8 cellular contexts compared by ENCODE assay signal in genomic region chr1:172845371-172845770, GRCh38.
DNase-seq lines count a peak whose midpoint lies in the region; ATAC-seq, FAIRE-seq and TF ChIP-seq lines count a peak whose summit lies in the region.

No MANE protein-coding gene starts in this region.

- no peaks in the 10 kb centered on the region for H3K36me3 ChIP-seq in effector memory CD4-positive, alpha-beta T cell (ENCODE audit: control insufficient read depth, insufficient read depth, low read length)

- intact Hi-C loops in activated CD4-positive, alpha-beta T cell treated with anti-CD3 and anti-CD28 coated beads, Interleukin-2, amount 10 ng/mL, durations not matched to agents 24 days and 14 days (cut with micrococcal nuclease) = loop anchor here (1.0 kb wide), 1 partner anchor 22 kb away; no protein-coding TSS in a partner anchor
- intact Hi-C loops in sciatic nerve (cut with DNase I) = no loop called here

- no peaks in the 10 kb centered on the region for H3K9me3 ChIP-seq in effector memory CD4-positive, alpha-beta T cell (ENCODE audit: control insufficient read depth, low read length)

- ATAC-seq in HG02610 (IDR thresholded peaks at IDR 0.05; ENCODE audit: unreplicated experiment) (peak; percentile 65), sciatic nerve (no peak)

- peak; percentile 84 for DNase-seq in activated CD4-positive, alpha-beta T cell treated with anti-CD3 and anti-CD28 coated beads, Interleukin-2, amount 10 ng/mL, durations not matched to agents 24 days and 14 days
- DNase-seq in effector memory CD4-positive, alpha-beta T cell = peak; percentile 26 to 39 (median 28)
- DNase-seq in stimulated activated CD8-positive, alpha-beta memory T cell treated with anti-CD3 and anti-CD28 coated beads, Interleukin-12 subunit alpha, Interleukin-12 subunit beta, amount 100 ng/mL, for 4 hours (ENCODE audit: low read depth) = peak; percentile 40
- no peak for DNase-seq in NCI-H345 treated with DMSO at 0.1 percent for 48 hours (lab: John Stamatoyannopoulos, UW; ENCODE audit: unreplicated experiment)
- no peak for DNase-seq in ureter (ENCODE audit: low spot score)
- no peak for DNase-seq in GM12891 (ENCODE audit: insufficient read length, low spot score)
- no peak for DNase-seq in sciatic nerve (ENCODE audit: low spot score)

- H3K4me1 Mint-ChIP-seq in activated CD4-positive, alpha-beta T cell treated with anti-CD3 and anti-CD28 coated beads, Interleukin-2, amount 10 ng/mL, durations not matched to agents 24 days and 14 days = peaks cover 24% of the 10 kb centered on the region

- H3K36me3 Mint-ChIP-seq in activated CD4-positive, alpha-beta T cell treated with anti-CD3 and anti-CD28 coated beads, Interleukin-2, amount 10 ng/mL, durations not matched to agents 24 days and 14 days (ENCODE audit: low read depth) = peaks cover 1% of the 10 kb centered on the region

- FAIRE-seq in GM12891 (lab: Jason Lieb, UNC) = no peak

- H3K9me3 Mint-ChIP-seq in activated CD4-positive, alpha-beta T cell treated with anti-CD3 and anti-CD28 coated beads, Interleukin-2, amount 10 ng/mL, durations not matched to agents 24 days and 14 days = peaks cover 6% of the 10 kb centered on the region

- peak overlapping the region; percentile 38 for H3K27ac Mint-ChIP-seq in activated CD4-positive, alpha-beta T cell treated with anti-CD3 and anti-CD28 coated beads, Interleukin-2, amount 10 ng/mL, durations not matched to agents 24 days and 14 days

- no peak for TF ChIP-seq POLR2A in GM12891 (IDR thresholded peaks at IDR 0.05; ENCODE audit: low read depth, low read length)

- H3K4me1 ChIP-seq in effector memory CD4-positive, alpha-beta T cell (ENCODE audit: control insufficient read depth, insufficient read depth, low read length, poor library complexity, severe bottlenecking) = peaks cover 8% of the 10 kb centered on the region

- H3K4me3 Mint-ChIP-seq in activated CD4-positive, alpha-beta T cell treated with anti-CD3 and anti-CD28 coated beads, Interleukin-2, amount 10 ng/mL, durations not matched to agents 24 days and 14 days = peak overlapping the region; percentile 11

- no peak overlapping the region for H3K27ac ChIP-seq in effector memory CD4-positive, alpha-beta T cell (ENCODE audit: insufficient read depth, low read length, poor library complexity, severe bottlenecking)

- no peak overlapping the region for H3K4me3 ChIP-seq in effector memory CD4-positive, alpha-beta T cell (ENCODE audit: insufficient read depth, low read depth, low read length, poor library complexity, severe bottlenecking)

- H3K27me3 ChIP-seq in effector memory CD4-positive, alpha-beta T cell (replicated peaks; ENCODE audit: control insufficient read depth, insufficient read depth, low read length, poor library complexity, severe bottlenecking) = no peaks in the 10 kb centered on the region

- peaks cover 41% of the 10 kb centered on the region for H3K27me3 Mint-ChIP-seq in activated CD4-positive, alpha-beta T cell treated with anti-CD3 and anti-CD28 coated beads, Interleukin-2, amount 10 ng/mL, durations not matched to agents 24 days and 14 days

TF ChIP-seq in GM12891, 5 proteins besides CTCF, POLR2A, EP300 and RAD21:
- TF ChIP-seq POLR2AphosphoS5 (IDR thresholded peaks at IDR 0.05; ENCODE audit: low read depth, low read length) = no peak
- TF ChIP-seq TAF1 (IDR thresholded peaks at IDR 0.05; ENCODE audit: low read depth, low read length) = no peak
- no peak for TF ChIP-seq PAX5 (IDR thresholded peaks at IDR 0.05; ENCODE audit: insufficient read depth, low read length, severe bottlenecking)
- no peak for TF ChIP-seq POU2F2 (IDR thresholded peaks at IDR 0.05; ENCODE audit: low read depth, low read length)
- TF ChIP-seq SPI1 (IDR thresholded peaks at IDR 0.05; ENCODE audit: low read depth, low read length) = no peak

Comparison
In these comparisons a context has a peak if more than half of its experiments do, and no peak if none do; other contexts are left out.
1. DNase-seq: peak in activated CD4-positive, alpha-beta T cell treated with anti-CD3 and anti-CD28 coated beads, Interleukin-2, amount 10 ng/mL, durations not matched to agents 24 days and 14 days (single experiment), effector memory CD4-positive, alpha-beta T cell (3 of 3) and stimulated activated CD8-positive, alpha-beta memory T cell treated with anti-CD3 and anti-CD28 coated beads, Interleukin-12 subunit alpha, Interleukin-12 subunit beta, amount 100 ng/mL, for 4 hours (single experiment); none in NCI-H345 treated with DMSO at 0.1 percent for 48 hours (single experiment), ureter (single experiment), GM12891 (single experiment) and sciatic nerve (single experiment).